ENCODE assay signal across 16 cellular contexts in genomic region chrX:125492439-125492838, GRCh38.
"Had no signal": no experiment of that assay in that cellular context is flagged by ENCODE, and none has a peak within 500 bp of the region (broad histone marks: within the 10 kb centered on the region; RNA-seq: fewer than 3 reads in every experiment).

No MANE protein-coding gene starts in this region.

- H3K79me2 ChIP-seq: hepatocyte had no signal

- H3K4me3 ChIP-seq: hepatocyte, lower lobe of right lung, suprapubic skin had no signal

- FAIRE-seq: islet of Langerhans had no signal

- H2AFZ ChIP-seq: hepatocyte had no signal

- H3K4me2 ChIP-seq: hepatocyte had no signal

- H3K27ac ChIP-seq: foreskin keratinocyte, hepatocyte, lower lobe of right lung, suprapubic skin had no signal

- H3K9me3 ChIP-seq: lower lobe of right lung, suprapubic skin had no signal

- H3K27me3 ChIP-seq: foreskin keratinocyte, hepatocyte, suprapubic skin had no signal

- H3K36me3 ChIP-seq: lower lobe of right lung, suprapubic skin had no signal

- H3K4me1 ChIP-seq: foreskin keratinocyte, lower lobe of right lung, suprapubic skin had no signal

- DNase-seq: activated CD4-positive, alpha-beta memory T cell treated with anti-CD3 and anti-CD28 coated beads for 36 hours; activated CD4-positive, alpha-beta T cell treated with anti-CD3 and anti-CD28 coated beads for 36 hours; activated naive CD8-positive, alpha-beta T cell treated with anti-CD3 and anti-CD28 coated beads for 36 hours; activated T-cell treated with anti-CD3 and anti-CD28 coated beads for 4 hours; amniotic stem cell; dermis blood vessel endothelial cell; effector memory CD4-positive, alpha-beta T cell; foreskin keratinocyte; lower lobe of right lung; stimulated activated CD4-positive, alpha-beta T cell treated with anti-CD3 and anti-CD28 coated beads, Interleukin-4, amount 100 ng/mL, for 1 hour; stimulated activated naive CD8-positive, alpha-beta T cell treated with anti-CD3 and anti-CD28 coated beads, Interleukin-15, amount 100 ng/mL, for 72 hours; T-helper 2 cell; trophoblast cell had no signal
